In the genomic region with DNA sequence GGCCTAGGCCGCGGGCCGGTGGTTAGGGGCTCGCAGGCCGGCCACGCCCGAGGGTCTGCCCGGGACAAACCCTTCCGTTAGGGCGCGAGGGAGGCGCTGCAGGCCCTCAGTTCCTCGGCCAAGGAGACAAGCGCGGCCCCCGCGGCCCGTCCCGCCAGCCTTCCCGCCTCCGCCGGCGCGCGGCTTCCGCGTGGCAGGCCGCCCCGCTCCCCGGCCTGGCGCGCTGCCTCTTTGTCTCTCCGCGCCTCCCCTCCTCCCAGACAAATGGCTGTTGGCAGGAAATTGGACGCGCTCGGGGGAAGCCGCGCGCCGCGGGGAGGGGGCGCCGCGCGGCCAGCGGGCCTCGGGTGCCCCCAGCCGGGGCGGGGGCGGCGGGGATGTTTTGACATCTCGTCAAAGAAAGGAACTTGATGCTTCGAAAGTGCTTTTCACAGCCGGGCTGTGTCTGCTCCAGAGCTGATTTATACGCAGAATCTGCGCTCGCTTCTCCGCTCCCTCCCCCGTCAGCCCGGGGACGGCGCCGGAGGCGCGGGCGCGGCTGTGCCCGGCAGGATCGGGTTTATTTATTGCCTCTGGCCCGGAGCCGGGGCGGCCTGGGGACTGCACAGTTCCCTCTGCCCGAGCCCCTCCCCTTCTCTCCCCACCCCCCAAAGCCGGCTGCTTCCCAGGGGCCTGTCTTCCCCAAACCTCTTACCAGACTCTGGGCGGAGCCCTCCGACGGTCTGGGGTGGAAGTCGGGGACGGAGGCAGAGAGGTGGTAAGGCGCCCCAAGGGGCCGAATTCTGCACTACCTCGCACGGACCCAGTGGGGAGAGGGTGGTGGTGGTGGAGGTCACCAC, we compare ENCODE assay signal across 8 cellular contexts. TPM values are rescaled to one million over a fixed set of nuclear protein-coding genes. Genes with fewer than 3 reads are reported as not detected.
DNase-seq lines count a peak whose midpoint lies in the region; ATAC-seq and TF ChIP-seq lines count a peak whose summit lies in the region.

No MANE protein-coding gene starts in this region.

- peaks cover 3% of the 10 kb centered on the region for H3K27me3 Mint-ChIP-seq in neural crest cell (ENCODE audit: low read depth)

- no peak for TF ChIP-seq POLR2A in stomach (IDR thresholded peaks at IDR 0.05)

- no peaks in the 10 kb centered on the region for H3K9me3 ChIP-seq in stomach

- H3K27ac Mint-ChIP-seq in neural crest cell (ENCODE audit: unreplicated experiment), result no peak overlapping the region

- peaks cover 3% of the 10 kb centered on the region for H3K36me3 Mint-ChIP-seq in neural crest cell (ENCODE audit: low read depth)

- peak overlapping the region; percentile 89 to 98 (median 92) for H3K27ac ChIP-seq in stomach

- 0 to 1% (median 0%) methylated on average over 31 to 83 of the region's 84 CpGs for WGBS in stomach, 5 donors

- peaks cover 21% of the 10 kb centered on the region for H3K4me1 Mint-ChIP-seq in neural crest cell

- DNase-seq in Daoy (ENCODE audit: low read depth) (peak; percentile 87), RPMI8226 (peak; percentile 85), fibroblast of villous mesenchyme (ENCODE audit: low read depth) (peak; percentile 87), neural crest cell (ENCODE audit: low read depth, low spot score) (peak; percentile 72), stomach (peak; percentile 83)
- DNase-seq in Jurkat, Clone E6-1 (ENCODE audit: low read depth, low spot score), result peak; percentile 83
- DNase-seq in activated T-helper 9 cell treated with anti-CD3 and anti-CD28 coated beads, Interleukin-2, amount 50 U/mL, for 16 hours (ENCODE audit: low read depth), result peak; percentile 73

- H3K27me3 ChIP-seq in stomach, result no peaks in the 10 kb centered on the region

- no peak for TF ChIP-seq EP300 in stomach (IDR thresholded peaks at IDR 0.05)

- ATAC-seq in GM21717 (IDR thresholded peaks at IDR 0.05; ENCODE audit: unreplicated experiment), result peak; percentile 91

- peaks cover 0 to 7% (median 3%) of the 10 kb centered on the region in 4 donors for H3K36me3 ChIP-seq in stomach

- TF ChIP-seq CTCF in fibroblast of villous mesenchyme (IDR thresholded peaks at IDR 0.05; ENCODE audit: insufficient read depth, low read depth, low read length), result peak; percentile 79
- TF ChIP-seq CTCF in neural crest cell (conservative IDR thresholded peaks at IDR 0.05), result peak; percentile 62
- peak in 5 of 7 experiments; percentile 48 to 74 (median 59) for TF ChIP-seq CTCF in stomach (IDR thresholded peaks at IDR 0.05)

- H3K4me3 Mint-ChIP-seq in neural crest cell, result peak overlapping the region; percentile 77

- H3K4me3 ChIP-seq in Jurkat, Clone E6-1 (ENCODE audit: low read length), result peak overlapping the region; percentile 77
- peak overlapping the region; percentile 74 for H3K4me3 ChIP-seq in fibroblast of villous mesenchyme (ENCODE audit: low read depth, low read length)
- peak overlapping the region; percentile 59 to 69 (median 60) for H3K4me3 ChIP-seq in stomach

- H3K4me1 ChIP-seq in stomach, result peaks cover 22 to 55% (median 36%) of the 10 kb centered on the region in 4 donors

- intact Hi-C loops in stomach (cut with DNase I; ENCODE audit: low total_unique reads), result no loop called here

- no peaks in the 10 kb centered on the region for H3K9me3 Mint-ChIP-seq in neural crest cell

RNA-seq across cellular contexts. Expression of gene SHF, which starts 20.8 kb away (rescaled TPM):
- 0.36 and 1.7 TPM in 2 replicates for total RNA-seq in Daoy (2014; rRNA removed; shearing (Covaris generic))
- polyA plus RNA-seq in Jurkat, Clone E6-1 (2012; ENCODE audit: insufficient read depth, insufficient read length), result 13.0 TPM
- total RNA-seq in fibroblast of villous mesenchyme (2.3 and 2.6 TPM in 2 replicates), neural crest cell (55.0 and 59.0 TPM in 2 replicates), stomach (10 to 100 TPM in 1 of 5 donors, 1 to 10 TPM in 3, under 1 TPM in 1; 0.43 to 15.9 (median 7.6) TPM)
- 1 to 10 TPM; 4.4 to 7.5 (median 4.8) TPM for polyA plus RNA-seq in stomach

RNA-seq across cellular contexts. Expression of gene DUOX1, which starts 37.2 kb away (rescaled TPM):
- 0.03 and 0.17 TPM in 2 replicates for total RNA-seq in Daoy (2014; rRNA removed; shearing (Covaris generic))
- 2.8 TPM for polyA plus RNA-seq in Jurkat, Clone E6-1 (2012; ENCODE audit: insufficient read depth, insufficient read length)
- total RNA-seq in fibroblast of villous mesenchyme (not detected in 2 replicates), neural crest cell (not detected in 2 replicates), stomach (100 to 1,000 TPM in 2 of 5 donors, 10 to 100 TPM in 1, 1 to 10 TPM in 1, not detected in 1; 2.9 to 114 (median 87.8) TPM)
- polyA plus RNA-seq in stomach, result 10 to 100 TPM; 16.3 to 62.6 (median 32.3) TPM

RNA-seq across cellular contexts. Expression of gene DUOXA1, which starts 37.3 kb away (rescaled TPM):
- not detected in 2 replicates for total RNA-seq in Daoy (2014; rRNA removed; shearing (Covaris generic))
- not detected for polyA plus RNA-seq in Jurkat, Clone E6-1 (2012; ENCODE audit: insufficient read depth, insufficient read length)
- not detected in 2 replicates for total RNA-seq in fibroblast of villous mesenchyme
- not detected in 2 replicates for total RNA-seq in neural crest cell
- 10 to 100 TPM in 3 of 5 donors, 1 to 10 TPM in 1, not detected in 1; 2.4 to 29.6 (median 18.8) TPM for total RNA-seq in stomach
- polyA plus RNA-seq in stomach, result 10 to 100 TPM; 26.4 to 96.7 (median 27.1) TPM

RNA-seq across cellular contexts. Expression of gene DUOXA2, which starts 52.9 kb away (rescaled TPM):
- 0.15 TPM in 1 of 2 replicates, not detected in the other for total RNA-seq in Daoy (2014; rRNA removed; shearing (Covaris generic))
- polyA plus RNA-seq in Jurkat, Clone E6-1 (2012; ENCODE audit: insufficient read depth, insufficient read length), result not detected
- total RNA-seq in fibroblast of villous mesenchyme, result not detected in 2 replicates
- not detected in 2 replicates for total RNA-seq in neural crest cell
- 100 to 1,000 TPM in 1 of 5 donors, 10 to 100 TPM in 2, 1 to 10 TPM in 1, not detected in 1; 1.3 to 119 (median 28.0) TPM for total RNA-seq in stomach
- 10 to 100 TPM in 2 of 3 donors, 1 to 10 TPM in 1; 8.9 to 43.3 (median 25.0) TPM for polyA plus RNA-seq in stomach

RNA-seq across cellular contexts. Expression of gene DUOX2, which starts 53.0 kb away (rescaled TPM):
- 0.40 and 1.2 TPM in 2 replicates for total RNA-seq in Daoy (2014; rRNA removed; shearing (Covaris generic))
- not detected for polyA plus RNA-seq in Jurkat, Clone E6-1 (2012; ENCODE audit: insufficient read depth, insufficient read length)
- total RNA-seq in fibroblast of villous mesenchyme, result not detected in 2 replicates
- total RNA-seq in neural crest cell, result 0.02 TPM in 1 of 2 replicates, not detected in the other
- total RNA-seq in stomach, result 100 to 1,000 TPM in 2 of 5 donors, 10 to 100 TPM in 2, 1 to 10 TPM in 1; 1.2 to 445 (median 94.9) TPM
- 10 to 100 TPM in 2 of 3 donors, 1 to 10 TPM in 1; 6.4 to 22.9 (median 21.1) TPM for polyA plus RNA-seq in stomach

Comparison
In these comparisons a context has a peak if more than half of its experiments do, and no peak if none do; other contexts are left out.
1. Peak in every context shown above with its lines: DNase-seq, ATAC-seq, H3K4me3 ChIP-seq and H3K27ac ChIP-seq.